ENCODE assay signal across 2 cellular contexts in the genomic region with DNA sequence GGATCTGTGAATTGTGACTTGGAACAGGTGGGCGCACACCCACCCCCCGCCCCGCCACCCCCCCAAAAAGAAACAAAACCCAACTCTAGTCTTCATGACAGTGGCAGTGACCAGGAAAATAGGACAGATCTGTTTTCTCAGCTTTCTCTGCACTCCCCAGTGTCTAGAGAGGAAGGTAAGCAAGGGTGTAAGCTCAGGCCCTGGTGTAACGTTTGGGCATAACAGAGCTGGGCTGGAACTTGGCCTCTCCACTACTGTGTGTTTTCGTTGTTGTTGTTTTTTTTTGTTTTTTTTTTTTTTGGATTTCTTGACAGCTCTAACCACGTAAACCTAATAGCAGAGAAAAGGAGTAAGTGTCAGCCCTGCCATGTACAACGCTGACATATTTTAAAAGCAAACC.
TF ChIP-seq lines count a peak whose summit lies in the region.

No MANE protein-coding gene starts in this region.

TF ChIP-seq in WTC11, 78 proteins besides CTCF, POLR2A, EP300 and RAD21 (continued from another document):
- TF ChIP-seq ZNF138 (CRISPR knock-in tag; conservative IDR thresholded peaks at IDR 0.05): no peak
- TF ChIP-seq, protein P1, sequence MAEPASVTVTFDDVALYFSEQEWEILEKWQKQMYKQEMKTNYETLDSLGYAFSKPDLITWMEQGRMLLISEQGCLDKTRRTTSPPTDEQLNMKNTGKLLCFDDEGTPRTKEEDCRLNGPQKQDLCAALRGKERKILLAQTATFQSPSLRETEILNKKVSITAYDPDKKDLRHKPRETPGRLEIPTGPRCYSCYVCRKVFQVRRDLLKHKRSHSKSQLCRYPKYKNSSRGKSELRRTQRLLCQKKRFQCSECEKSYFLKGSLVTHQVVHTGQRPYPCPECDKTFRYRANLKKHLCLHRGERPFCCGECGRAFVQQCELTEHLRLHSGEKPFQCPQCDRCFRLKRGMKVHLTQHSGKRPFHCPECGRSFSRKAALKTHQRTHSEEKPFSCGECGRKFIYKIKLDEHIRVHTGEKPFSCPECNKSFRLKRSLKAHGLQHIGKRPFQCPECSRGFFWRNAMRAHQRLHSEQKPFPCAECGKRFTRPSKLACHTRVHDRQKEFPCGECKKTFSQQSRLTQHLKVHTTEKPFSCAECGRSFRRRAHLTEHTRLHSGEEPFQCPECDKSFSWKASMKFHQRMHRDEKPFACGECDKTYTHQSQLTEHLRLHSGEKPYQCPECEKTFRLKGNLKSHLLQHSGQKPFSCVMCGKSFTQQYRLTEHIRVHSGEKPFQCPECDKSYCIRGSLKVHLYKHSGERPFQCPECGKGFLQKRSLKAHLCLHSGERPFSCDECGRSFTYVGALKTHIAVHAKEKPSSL (CRISPR knock-in tag; conservative IDR thresholded peaks at IDR 0.05): no peak
- TF ChIP-seq, protein P2, sequence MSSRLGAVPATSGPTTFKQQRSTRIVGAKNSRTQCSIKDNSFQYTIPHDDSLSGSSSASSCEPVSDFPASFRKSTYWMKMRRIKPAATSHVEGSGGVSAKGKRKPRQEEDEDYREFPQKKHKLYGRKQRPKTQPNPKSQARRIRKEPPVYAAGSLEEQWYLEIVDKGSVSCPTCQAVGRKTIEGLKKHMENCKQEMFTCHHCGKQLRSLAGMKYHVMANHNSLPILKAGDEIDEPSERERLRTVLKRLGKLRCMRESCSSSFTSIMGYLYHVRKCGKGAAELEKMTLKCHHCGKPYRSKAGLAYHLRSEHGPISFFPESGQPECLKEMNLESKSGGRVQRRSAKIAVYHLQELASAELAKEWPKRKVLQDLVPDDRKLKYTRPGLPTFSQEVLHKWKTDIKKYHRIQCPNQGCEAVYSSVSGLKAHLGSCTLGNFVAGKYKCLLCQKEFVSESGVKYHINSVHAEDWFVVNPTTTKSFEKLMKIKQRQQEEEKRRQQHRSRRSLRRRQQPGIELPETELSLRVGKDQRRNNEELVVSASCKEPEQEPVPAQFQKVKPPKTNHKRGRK (CRISPR knock-in tag; IDR thresholded peaks at IDR 0.05; ENCODE audit: borderline replicate concordance): no peak

TF ChIP-seq in neural cell, 6 proteins besides CTCF, POLR2A, EP300 and RAD21 (continued from another document):
- TF ChIP-seq, protein P3, sequence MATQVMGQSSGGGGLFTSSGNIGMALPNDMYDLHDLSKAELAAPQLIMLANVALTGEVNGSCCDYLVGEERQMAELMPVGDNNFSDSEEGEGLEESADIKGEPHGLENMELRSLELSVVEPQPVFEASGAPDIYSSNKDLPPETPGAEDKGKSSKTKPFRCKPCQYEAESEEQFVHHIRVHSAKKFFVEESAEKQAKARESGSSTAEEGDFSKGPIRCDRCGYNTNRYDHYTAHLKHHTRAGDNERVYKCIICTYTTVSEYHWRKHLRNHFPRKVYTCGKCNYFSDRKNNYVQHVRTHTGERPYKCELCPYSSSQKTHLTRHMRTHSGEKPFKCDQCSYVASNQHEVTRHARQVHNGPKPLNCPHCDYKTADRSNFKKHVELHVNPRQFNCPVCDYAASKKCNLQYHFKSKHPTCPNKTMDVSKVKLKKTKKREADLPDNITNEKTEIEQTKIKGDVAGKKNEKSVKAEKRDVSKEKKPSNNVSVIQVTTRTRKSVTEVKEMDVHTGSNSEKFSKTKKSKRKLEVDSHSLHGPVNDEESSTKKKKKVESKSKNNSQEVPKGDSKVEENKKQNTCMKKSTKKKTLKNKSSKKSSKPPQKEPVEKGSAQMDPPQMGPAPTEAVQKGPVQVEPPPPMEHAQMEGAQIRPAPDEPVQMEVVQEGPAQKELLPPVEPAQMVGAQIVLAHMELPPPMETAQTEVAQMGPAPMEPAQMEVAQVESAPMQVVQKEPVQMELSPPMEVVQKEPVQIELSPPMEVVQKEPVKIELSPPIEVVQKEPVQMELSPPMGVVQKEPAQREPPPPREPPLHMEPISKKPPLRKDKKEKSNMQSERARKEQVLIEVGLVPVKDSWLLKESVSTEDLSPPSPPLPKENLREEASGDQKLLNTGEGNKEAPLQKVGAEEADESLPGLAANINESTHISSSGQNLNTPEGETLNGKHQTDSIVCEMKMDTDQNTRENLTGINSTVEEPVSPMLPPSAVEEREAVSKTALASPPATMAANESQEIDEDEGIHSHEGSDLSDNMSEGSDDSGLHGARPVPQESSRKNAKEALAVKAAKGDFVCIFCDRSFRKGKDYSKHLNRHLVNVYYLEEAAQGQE (IDR thresholded peaks at IDR 0.05; ENCODE audit: borderline replicate concordance): no peak
